1 cellular context compared by ENCODE assay signal in genomic region chr1:202957733-202958543, GRCh38.
TF ChIP-seq lines count a peak whose summit lies in the region.

ADIPOR1 (minus strand) TSS chr1:202958312; CDS start chr1:202951070, 7,242 bp downstream.

TF ChIP-seq in HEK293, 187 proteins besides CTCF, POLR2A, EP300 and RAD21 (continued from another document and continues in another):
- peak; percentile 91 for TF ChIP-seq ZBTB26 (tag by site-specific recombination; optimal IDR thresholded peaks at IDR 0.05)
- TF ChIP-seq ZBTB44 (tag by site-specific recombination; IDR thresholded peaks at IDR 0.05) = no peak
- no peak for TF ChIP-seq MEIS1 (CRISPR knock-in tag; IDR thresholded peaks at IDR 0.05; ENCODE audit: borderline replicate concordance)
- TF ChIP-seq ZNF660 (tag by site-specific recombination; IDR thresholded peaks at IDR 0.05) = peak; percentile 69; the same call in 1 of the 2 replicates
- no peak for TF ChIP-seq GLI2 (tag by site-specific recombination; IDR thresholded peaks at IDR 0.05; ENCODE audit: borderline replicate concordance, low read depth)
- no peak for TF ChIP-seq MYNN (tag by site-specific recombination; IDR thresholded peaks at IDR 0.05; ENCODE audit: borderline replicate concordance)
- TF ChIP-seq KLF1 (tag by site-specific recombination; IDR thresholded peaks at IDR 0.05) = peak; percentile 58
- peak; percentile 87 for TF ChIP-seq KLF9 (tag by site-specific recombination; IDR thresholded peaks at IDR 0.05; ENCODE audit: low read depth)
- TF ChIP-seq ZNF362 (tag by site-specific recombination; IDR thresholded peaks at IDR 0.05) = no peak
- TF ChIP-seq ZNF473 (tag by site-specific recombination; IDR thresholded peaks at IDR 0.05) = no peak
- peak; percentile 76 for TF ChIP-seq PATZ1 (tag by site-specific recombination; IDR thresholded peaks at IDR 0.05)
- no peak for TF ChIP-seq ZNF23 (tag by site-specific recombination; IDR thresholded peaks at IDR 0.05; ENCODE audit: borderline replicate concordance)
- TF ChIP-seq ZNF121 (tag by site-specific recombination; IDR thresholded peaks at IDR 0.05) = no peak
- TF ChIP-seq ZBTB10 (tag by site-specific recombination; IDR thresholded peaks at IDR 0.05) = 0 out of 2 replicates have a peak, but pooled peaks have one; percentile 49
- TF ChIP-seq SP2 (tag by site-specific recombination; IDR thresholded peaks at IDR 0.05) = peak; percentile 57
- TF ChIP-seq ZNF19 (tag by site-specific recombination; IDR thresholded peaks at IDR 0.05; ENCODE audit: low read depth) = no peak
- 0 out of 2 replicates have a peak, but pooled peaks have one; percentile 15 for TF ChIP-seq ZNF585B (tag by site-specific recombination; IDR thresholded peaks at IDR 0.05)
- no peak for TF ChIP-seq ZNF423 (tag by site-specific recombination; IDR thresholded peaks at IDR 0.05)
- no peak for TF ChIP-seq TSHZ1 (tag by site-specific recombination; IDR thresholded peaks at IDR 0.05; ENCODE audit: borderline replicate concordance)
- no peak for TF ChIP-seq ZNF555 (tag by site-specific recombination; conservative IDR thresholded peaks at IDR 0.05)
- TF ChIP-seq ZNF324 (tag by site-specific recombination; IDR thresholded peaks at IDR 0.05) = no peak
- peak; percentile 57; the same call in 1 of the 2 replicates for TF ChIP-seq ZNF501 (tag by site-specific recombination; IDR thresholded peaks at IDR 0.05)
- TF ChIP-seq ZFP41 (tag by site-specific recombination; IDR thresholded peaks at IDR 0.05; ENCODE audit: borderline replicate concordance) = no peak
- TF ChIP-seq ZNF449 (tag by site-specific recombination; IDR thresholded peaks at IDR 0.05) = no peak
- TF ChIP-seq ZXDB (tag by site-specific recombination; IDR thresholded peaks at IDR 0.05) = peak; percentile 37
- TF ChIP-seq ZNF518A (tag by site-specific recombination; conservative IDR thresholded peaks at IDR 0.05; ENCODE audit: low read depth) = no peak
- TF ChIP-seq ZBTB8A (tag by site-specific recombination; IDR thresholded peaks at IDR 0.05) = peak; percentile 31; the same call in 1 of the 2 replicates
- TF ChIP-seq ZNF692 (tag by site-specific recombination; IDR thresholded peaks at IDR 0.05) = peak; percentile 35
- peak; percentile 63; the same call in 1 of the 2 replicates for TF ChIP-seq ZBTB6 (tag by site-specific recombination; IDR thresholded peaks at IDR 0.05)
- TF ChIP-seq KLF8 (tag by site-specific recombination; IDR thresholded peaks at IDR 0.05) = peak; percentile 92
- TF ChIP-seq OSR2 (tag by site-specific recombination; IDR thresholded peaks at IDR 0.05) = 0 out of 2 replicates have a peak, but pooled peaks have one; percentile 10
- no peak for TF ChIP-seq ZFP69B (tag by site-specific recombination; IDR thresholded peaks at IDR 0.05)
- TF ChIP-seq ZSCAN16 (tag by site-specific recombination; IDR thresholded peaks at IDR 0.05) = no peak
- TF ChIP-seq ZNF571 (tag by site-specific recombination; IDR thresholded peaks at IDR 0.05) = no peak
- TF ChIP-seq KLF10 (tag by site-specific recombination; IDR thresholded peaks at IDR 0.05) = peak; percentile 97
